ENCODE assay signal across 6 cellular contexts in the genomic region with DNA sequence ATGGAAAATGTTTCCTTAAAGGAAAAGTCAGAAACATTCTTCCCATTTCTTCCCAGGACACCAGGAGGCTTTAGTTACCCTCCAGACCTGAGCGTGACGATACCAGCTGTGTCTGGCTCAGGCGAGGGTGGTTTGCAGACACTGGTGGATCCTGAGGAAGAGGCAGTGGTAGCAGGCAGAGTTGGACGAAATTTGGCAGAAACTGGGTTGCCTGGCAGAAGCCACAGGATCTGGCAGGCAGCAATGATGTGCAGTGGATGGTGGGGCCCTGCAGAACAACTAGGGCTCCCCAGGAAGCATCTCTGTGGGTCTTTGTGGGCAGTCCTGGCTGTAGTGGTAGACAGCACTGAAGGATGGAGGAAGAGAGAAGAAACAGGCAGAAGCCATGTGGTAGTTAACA.
"Had no signal": no experiment of that assay in that cellular context is flagged by ENCODE, and none has a peak within 500 bp of the region (broad histone marks: within the 10 kb centered on the region; RNA-seq: fewer than 3 reads in every experiment).

No MANE protein-coding gene starts in this region.

- H3K4me1 Mint-ChIP-seq: IgD-negative memory B cell had no signal

- FAIRE-seq: HTR-8/SVneo, K562 had no signal

- H3K27ac Mint-ChIP-seq: IgD-negative memory B cell had no signal

- H3K4me3 Mint-ChIP-seq: IgD-negative memory B cell had no signal

- DNase-seq: IMR-90, KBM-7 had no signal

- ATAC-seq: K562 had no signal

- H3K4me3 ChIP-seq: K562 had no signal

- H3K27ac ChIP-seq: HL-60 had no signal
